In the genomic region with DNA sequence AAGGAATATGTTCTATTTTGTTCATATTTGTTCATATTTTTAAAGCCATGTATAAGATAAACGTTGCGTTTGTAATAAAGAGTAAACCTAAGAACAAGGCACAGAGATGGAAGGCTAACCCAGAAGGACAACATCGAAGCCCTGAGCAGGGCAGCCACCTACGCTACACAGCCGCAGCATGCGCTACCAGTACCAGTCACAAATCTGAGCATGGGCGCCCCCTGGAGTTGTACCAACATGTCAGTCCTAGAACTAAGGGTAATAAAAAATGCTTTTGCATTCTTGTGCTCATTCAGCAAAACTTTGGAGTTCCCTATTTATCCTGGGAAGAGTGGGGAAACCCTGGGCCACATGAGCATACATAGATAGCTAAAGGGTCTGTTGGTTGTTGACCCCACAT, we compare ENCODE assay signal across 30 cellular contexts.
A peak's percentile ranks its signal among the peaks of the same experiment; 100 is the strongest.
DNase-seq lines count a peak whose midpoint lies in the region; ATAC-seq, FAIRE-seq and TF ChIP-seq lines count a peak whose summit lies in the region.
"Had no signal": no experiment of that assay in that cellular context is flagged by ENCODE, and none has a peak within 500 bp of the region (broad histone marks: within the 10 kb centered on the region; RNA-seq: fewer than 3 reads in every experiment).

No MANE protein-coding gene starts in this region.

- peaks cover 3% of the 10 kb centered on the region for H3K9me1 ChIP-seq in keratinocyte (ENCODE audit: control insufficient read depth, extremely low read depth, insufficient read depth, low read length)

- dilution Hi-C loops in keratinocyte (cut with MboI; ENCODE audit: extremely low pct_ligation_motif_present, low sequenced_read_pairs), result no loop called here

- no peak for FAIRE-seq in keratinocyte (lab: Jason Lieb, UNC)
- FAIRE-seq: TTC549 had no signal

- CTCF ChIA-PET in PC-3 (lab: Charles Lee), result no interaction called here

- no peaks in the 10 kb centered on the region for H3K9me3 Mint-ChIP-seq in GM23338
- H3K9me3 Mint-ChIP-seq: activated T-cell treated with anti-CD3 and anti-CD28 coated beads, Interleukin-2, amount 50 U/mL, for 24 hours; natural killer cell treated with Interleukin-12 subunit alpha and Interleukin-12 subunit beta and Interleukin-15 and Interleukin-18, amount 100 ng/mL, for 72 hours; T-helper 1 cell treated with Interleukin-12 subunit alpha and Interleukin-12 subunit beta and Interleukin-4 antibody, amounts not matched to agents 30 μg/mL and 1 μg/mL, for 36 hours had no signal

- BruUV-seq in PC-3 (replicated peaks; lab: Mats Ljungman, UMichigan), result no TSS peak

- H3K27ac ChIP-seq in C4-2B (no peak overlapping the region), GM23338 (ENCODE audit: low read depth) (no peak overlapping the region), PC-3 (ENCODE audit: low read length) (no peak overlapping the region), keratinocyte (ENCODE audit: control insufficient read depth, insufficient read depth, low read length) (no peak overlapping the region), MM.1S (ENCODE audit: low read length) (no peak overlapping the region)
- H3K27ac ChIP-seq: adrenal gland, body of pancreas, HL-60, lower lobe of right lung, ovary, skin epidermis, thyroid gland had no signal

- H3K9ac ChIP-seq in PC-3 (ENCODE audit: low read length) (no peak overlapping the region), keratinocyte (ENCODE audit: control insufficient read depth, extremely low read depth, insufficient read depth, low read length) (no peak overlapping the region), MM.1S (ENCODE audit: low read length) (no peak overlapping the region)

- H3K27me3 ChIP-seq in GM23338 (ENCODE audit: insufficient read depth) (no peaks in the 10 kb centered on the region), PC-3 (ENCODE audit: low read length) (no peaks in the 10 kb centered on the region), keratinocyte (ENCODE audit: control insufficient read depth, extremely low read depth, insufficient read depth, low read length) (no peaks in the 10 kb centered on the region), MM.1S (replicated peaks; ENCODE audit: insufficient read depth, low read length) (no peaks in the 10 kb centered on the region)
- H3K27me3 ChIP-seq: adrenal gland, body of pancreas, ovary, stomach, thyroid gland had no signal

- H3K27me3 Mint-ChIP-seq in GM23338 (ENCODE audit: insufficient read depth, low read depth, poor library complexity), result no peaks in the 10 kb centered on the region
- H3K27me3 Mint-ChIP-seq: activated T-cell treated with anti-CD3 and anti-CD28 coated beads, Interleukin-2, amount 50 U/mL, for 24 hours had no signal

- intact Hi-C loops in PC-3 (cut with micrococcal nuclease), result no loop called here

- H3F3A ChIP-seq in GM23338 (replicated peaks; ENCODE audit: low read depth), result no peaks in the 10 kb centered on the region
- H3F3A ChIP-seq in PC-3 (ENCODE audit: low read length, unreplicated experiment), result no peaks in the 10 kb centered on the region
- no peaks in the 10 kb centered on the region for H3F3A ChIP-seq in MM.1S (ENCODE audit: insufficient read depth, low read length)

- H2AFZ ChIP-seq in GM23338 (no peak overlapping the region), PC-3 (ENCODE audit: low read length) (no peak overlapping the region), keratinocyte (ENCODE audit: control insufficient read depth, low read length) (no peak overlapping the region), MM.1S (ENCODE audit: low read length) (no peak overlapping the region)

- POLR2A ChIA-PET in PC-3 (lab: Charles Lee; ENCODE audit: unreplicated experiment), result no interaction called here

- peaks cover 7% of the 10 kb centered on the region for H3K4me1 Mint-ChIP-seq in GM23338

- no peak overlapping the region for H3K4me3 Mint-ChIP-seq in GM23338
- H3K4me3 Mint-ChIP-seq: activated T-cell treated with anti-CD3 and anti-CD28 coated beads, Interleukin-2, amount 50 U/mL, for 24 hours; natural killer cell treated with Interleukin-12 subunit alpha and Interleukin-12 subunit beta and Interleukin-15 and Interleukin-18, amount 100 ng/mL, for 72 hours; T-helper 1 cell treated with Interleukin-12 subunit alpha and Interleukin-12 subunit beta and Interleukin-4 antibody, amounts not matched to agents 30 μg/mL and 1 μg/mL, for 36 hours had no signal

- H3K4me1 ChIP-seq in GM23338 (ENCODE audit: insufficient read depth) (no peaks in the 10 kb centered on the region), PC-3 (ENCODE audit: insufficient read depth, low read length) (peaks cover 6% of the 10 kb centered on the region; the same call in 1 of the 2 replicates), keratinocyte (ENCODE audit: control insufficient read depth, extremely low read depth, insufficient read depth, low read length) (peaks cover 15% of the 10 kb centered on the region), MM.1S (ENCODE audit: low read length) (no peaks in the 10 kb centered on the region)

- ATAC-seq in GM23338 (no peak), PC-3 (no peak), HG02588 (IDR thresholded peaks at IDR 0.05; ENCODE audit: unreplicated experiment) (no peak)
- ATAC-seq: body of pancreas; lower lobe of right lung; natural killer cell treated with Interleukin-12 subunit alpha and Interleukin-12 subunit beta and Interleukin-15 and Interleukin-18, amount 100 ng/mL, for 72 hours had no signal

- no peaks in the 10 kb centered on the region for H3K36me3 ChIP-seq in GM23338 (ENCODE audit: insufficient read depth)
- H3K36me3 ChIP-seq in PC-3 (ENCODE audit: low read depth, low read length), result no peaks in the 10 kb centered on the region
- H3K36me3 ChIP-seq in keratinocyte (ENCODE audit: control insufficient read depth in 2 of 2, extremely low read depth in 1 of 2, insufficient read depth in 2 of 2, low read length in 2 of 2), result peaks cover 0 to 2% of the 10 kb centered on the region in 2 experiments
- H3K36me3 ChIP-seq in MM.1S (replicated peaks; ENCODE audit: insufficient read depth, low read length), result no peaks in the 10 kb centered on the region
- H3K36me3 ChIP-seq: adrenal gland, lower lobe of right lung, ovary, stomach, thyroid gland had no signal

- H3K4me2 ChIP-seq in GM23338 (no peak overlapping the region), PC-3 (ENCODE audit: low read length) (no peak overlapping the region), keratinocyte (ENCODE audit: control insufficient read depth, extremely low read depth, insufficient read depth, low read depth, low read length) (no peak overlapping the region), MM.1S (ENCODE audit: low read depth, low read length) (no peak overlapping the region)

- H4K20me1 ChIP-seq in GM23338 (replicated peaks; ENCODE audit: insufficient read depth) (no peaks in the 10 kb centered on the region), PC-3 (ENCODE audit: low read length) (no peaks in the 10 kb centered on the region), keratinocyte (ENCODE audit: control insufficient read depth, extremely low read depth, insufficient read depth, low read length) (no peaks in the 10 kb centered on the region), MM.1S (ENCODE audit: insufficient read depth, low read length) (no peaks in the 10 kb centered on the region)

- H3K9me2 ChIP-seq in GM23338 (ENCODE audit: insufficient read depth), result no peaks in the 10 kb centered on the region
- H3K9me2 ChIP-seq in PC-3 (replicated peaks; ENCODE audit: low read length), result no peaks in the 10 kb centered on the region
- no peaks in the 10 kb centered on the region for H3K9me2 ChIP-seq in MM.1S (replicated peaks; ENCODE audit: insufficient read depth, low read length)

- no peak for DNase-seq in GM23338 (ENCODE audit: low spot score)
- DNase-seq in PC-3, result no peak
- DNase-seq in keratinocyte (ENCODE audit: low read depth, low spot score), result no peak
- DNase-seq in SKM-1 treated with dmso at 0.1 percent for 144 hours (lab: John Stamatoyannopoulos, UW; ENCODE audit: unreplicated experiment), result no peak
- no peak for DNase-seq in GOT3 (lab: John Stamatoyannopoulos, UW)
- no peak for DNase-seq in MM.1S
- DNase-seq: ACHN; activated CD4-positive, CD25-positive, alpha-beta regulatory T cell treated with anti-CD3 and anti-CD28 coated beads, Interleukin-2, amount 50 U/mL, for 72 hours; activated T-cell treated with anti-CD3 and anti-CD28 coated beads, Interleukin-2, amount 50 U/mL, for 24 hours; adrenal gland; body of pancreas; DMS153; Kasumi-1; lower lobe of right lung; NCI-H1105; NCI-H2029; NCI-H2227 treated with DMSO at 0.1 percent for 48 hours; NCI-H748 treated with DMSO at 0.1 percent for 48 hours; ovary; retina; stimulated activated CD4-positive, alpha-beta T cell treated with anti-CD3 and anti-CD28 coated beads, Interleukin-2, amount 100 ng/mL, for 24 hours; stomach; thyroid gland had no signal

- H3K9me3 ChIP-seq in PC-3 (ENCODE audit: low read length) (no peaks in the 10 kb centered on the region), keratinocyte (ENCODE audit: control insufficient read depth, low read depth, low read length) (no peaks in the 10 kb centered on the region), MM.1S (replicated peaks; ENCODE audit: insufficient read depth, low read length) (no peaks in the 10 kb centered on the region)
- H3K9me3 ChIP-seq: adrenal gland, body of pancreas, lower lobe of right lung, ovary, stomach, thyroid gland had no signal

- H3K4me3 ChIP-seq in GM23338 (no peak overlapping the region), PC-3 (ENCODE audit: low read length) (no peak overlapping the region), keratinocyte (ENCODE audit: control insufficient read depth in 2 of 3, extremely low read depth in 1 of 3, insufficient read depth in 2 of 3, low read depth in 1 of 3, low read length in 3 of 3) (no peak overlapping the region), MM.1S (ENCODE audit: low read length) (no peak overlapping the region)
- H3K4me3 ChIP-seq: adrenal gland, body of pancreas, lower lobe of right lung, ovary, skin epidermis, stomach, thyroid gland had no signal

- no peaks in the 10 kb centered on the region for H3K79me2 ChIP-seq in GM23338 (replicated peaks; ENCODE audit: insufficient read depth)
- no peaks in the 10 kb centered on the region for H3K79me2 ChIP-seq in PC-3 (ENCODE audit: low read length)
- H3K79me2 ChIP-seq in keratinocyte (ENCODE audit: control insufficient read depth, insufficient read depth, low read length), result no peaks in the 10 kb centered on the region
- no peaks in the 10 kb centered on the region for H3K79me2 ChIP-seq in MM.1S (ENCODE audit: low read length)

- no peaks in the 10 kb centered on the region for H3K36me3 Mint-ChIP-seq in GM23338 (ENCODE audit: low read depth)
- H3K36me3 Mint-ChIP-seq: natural killer cell treated with Interleukin-12 subunit alpha and Interleukin-12 subunit beta and Interleukin-15 and Interleukin-18, amount 100 ng/mL, for 72 hours had no signal

- H3K27ac Mint-ChIP-seq in GM23338, result no peak overlapping the region
- H3K27ac Mint-ChIP-seq: activated T-cell treated with anti-CD3 and anti-CD28 coated beads, Interleukin-2, amount 50 U/mL, for 24 hours; natural killer cell treated with Interleukin-12 subunit alpha and Interleukin-12 subunit beta and Interleukin-15 and Interleukin-18, amount 100 ng/mL, for 72 hours; T-helper 1 cell treated with Interleukin-12 subunit alpha and Interleukin-12 subunit beta and Interleukin-4 antibody, amounts not matched to agents 30 μg/mL and 1 μg/mL, for 36 hours had no signal

- TF ChIP-seq CTCF in C4-2B (conservative IDR thresholded peaks at IDR 0.05), result peak; percentile 14
- TF ChIP-seq CTCF in GM23338 (conservative IDR thresholded peaks at IDR 0.05; ENCODE audit: low read depth in 2 of 2), result peak; percentile 50
- TF ChIP-seq CTCF in PC-3 (conservative IDR thresholded peaks at IDR 0.05; ENCODE audit: low read depth, low read length), result 0 out of 2 replicates have a peak, but pooled peaks have one; percentile 18
- peak in 2 of 3 experiments; percentile 9 to 15 for TF ChIP-seq CTCF in keratinocyte (optimal IDR thresholded peaks at IDR 0.05 in 1 of 3, IDR thresholded peaks at IDR 0.05 in 1 of 3, conservative IDR thresholded peaks at IDR 0.05 in 1 of 3; ENCODE audit: extremely low read depth in 1 of 3, insufficient read depth in 2 of 3, low read length in 3 of 3)
- no peak for TF ChIP-seq CTCF in MM.1S (IDR thresholded peaks at IDR 0.05; ENCODE audit: low read length)
